9 cellular contexts compared by ENCODE assay signal in the genomic region with DNA sequence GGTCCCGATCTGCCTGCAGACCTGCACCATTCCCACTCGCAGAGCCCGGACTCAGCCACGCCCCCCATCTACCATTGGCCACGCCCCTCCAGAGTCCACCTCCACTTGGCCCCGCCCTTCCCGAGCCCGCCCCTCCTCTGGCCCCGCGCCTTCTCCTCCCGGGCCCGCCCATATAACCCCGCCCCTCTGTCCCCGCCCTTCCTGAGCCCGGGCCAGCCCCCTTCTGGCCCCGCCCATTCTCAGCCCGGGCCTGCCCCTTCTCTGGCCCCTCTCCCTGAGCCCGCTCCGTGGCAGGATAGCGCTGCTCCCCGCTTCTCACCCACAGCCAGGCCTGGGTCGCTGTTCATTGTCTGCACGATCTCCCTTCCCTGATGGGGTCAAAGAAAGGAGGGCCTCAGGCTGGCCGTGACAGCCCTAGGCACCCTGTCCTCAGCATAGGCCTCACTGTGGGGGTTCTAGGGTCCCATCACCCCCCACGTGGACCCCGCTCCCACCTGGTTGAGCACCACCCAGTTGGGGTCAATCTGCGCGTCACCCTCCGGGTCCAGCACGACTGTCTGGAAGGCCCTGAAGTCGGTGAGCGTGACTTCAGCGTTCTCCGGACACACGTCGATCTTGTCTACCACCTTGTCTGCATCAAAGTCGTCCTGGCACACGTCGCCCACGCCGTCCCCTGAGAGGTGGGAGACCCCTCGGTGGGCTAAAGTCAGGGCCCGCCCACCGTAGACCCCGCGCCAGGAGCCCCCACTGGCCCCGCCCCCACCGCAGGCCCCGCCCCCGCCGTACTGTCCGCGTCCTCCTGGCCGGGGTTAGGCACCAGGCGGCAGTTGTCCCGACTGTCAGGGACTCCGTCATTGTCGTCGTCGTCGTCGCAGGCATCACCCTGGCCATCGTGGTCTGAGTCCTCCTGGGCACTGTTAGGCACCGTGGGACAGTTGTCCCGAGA. TPM values are rescaled to one million over a fixed set of nuclear protein-coding genes. Genes with fewer than 3 reads are reported as not detected.
DNase-seq lines count a peak whose midpoint lies in the region; ATAC-seq and TF ChIP-seq lines count a peak whose summit lies in the region.
"Had no signal": no experiment of that assay in that cellular context is flagged by ENCODE, and none has a peak within 500 bp of the region (broad histone marks: within the 10 kb centered on the region; RNA-seq: fewer than 3 reads in every experiment).

No MANE protein-coding gene starts in this region.

- peaks cover 9% of the 10 kb centered on the region for H3K4me1 ChIP-seq in ectodermal cell (ENCODE audit: control insufficient read depth, insufficient read depth, low read length)

- no peak for TF ChIP-seq CTCF in GM13976 (IDR thresholded peaks at IDR 0.05; ENCODE audit: borderline replicate concordance, control extremely low read depth, extremely low read depth, insufficient read depth, missing control alignments)

- in situ Hi-C loops in GM13976 (cut with MboI; ENCODE audit: low sequenced_read_pairs, unreplicated experiment): no loop called here

- POLR2A ChIA-PET in activated CD4-positive, alpha-beta memory T cell treated with anti-CD3 and anti-CD28 coated beads, Interleukin-2, amount 10 ng/mL, durations not matched to agents 7 days and 5 days (lab: Charles Lee): interaction anchor here (0.7 kb wide), 1 partner anchor 76 kb away, joined by 4 read pairs; no protein-coding TSS in a partner anchor

- CTCF ChIA-PET in activated CD4-positive, alpha-beta memory T cell treated with anti-CD3 and anti-CD28 coated beads, Interleukin-2, amount 10 ng/mL, durations not matched to agents 7 days and 5 days (lab: Charles Lee): no interaction called here

- peaks cover 3% of the 10 kb centered on the region for H3K9me3 Mint-ChIP-seq in activated CD4-positive, alpha-beta memory T cell treated with anti-CD3 and anti-CD28 coated beads, Interleukin-2, amount 10 ng/mL, durations not matched to agents 7 days and 5 days
- H3K9me3 Mint-ChIP-seq in naive B cell: peaks cover 0 to 2% (median 0%) of the 10 kb centered on the region in 7 donors

- 13 to 14% methylated on average over 65 of the region's 65 CpGs for WGBS in ectodermal cell, 2 experiments

- peaks cover 3% of the 10 kb centered on the region for H3K36me3 Mint-ChIP-seq in activated CD4-positive, alpha-beta memory T cell treated with anti-CD3 and anti-CD28 coated beads, Interleukin-2, amount 10 ng/mL, durations not matched to agents 7 days and 5 days (ENCODE audit: low read depth)
- peaks cover 0 to 6% of the 10 kb centered on the region in 2 donors for H3K36me3 Mint-ChIP-seq in naive B cell

- no peaks in the 10 kb centered on the region for H3K9me3 ChIP-seq in ectodermal cell (ENCODE audit: control insufficient read depth, low read length)
- H3K9me3 ChIP-seq: SJSA1 had no signal

- peaks cover 24% of the 10 kb centered on the region for H3K4me1 Mint-ChIP-seq in activated CD4-positive, alpha-beta memory T cell treated with anti-CD3 and anti-CD28 coated beads, Interleukin-2, amount 10 ng/mL, durations not matched to agents 7 days and 5 days
- peaks cover 49 to 66% (median 54%) of the 10 kb centered on the region in 3 donors for H3K4me1 Mint-ChIP-seq in naive B cell

- H3K36me3 ChIP-seq in ectodermal cell (ENCODE audit: control insufficient read depth, insufficient read depth, low read length): no peaks in the 10 kb centered on the region
- H3K36me3 ChIP-seq: SJSA1 had no signal

- peak overlapping the region; percentile 13 for H3K4me3 ChIP-seq in ectodermal cell (ENCODE audit: insufficient read depth, low read depth, low read length)
- H3K4me3 ChIP-seq: SJSA1 had no signal

- H3K27me3 ChIP-seq in ectodermal cell (ENCODE audit: control insufficient read depth, insufficient read depth, low read length, poor library complexity, severe bottlenecking): peaks cover 100% of the 10 kb centered on the region

- DNase-seq in GM13976 (ENCODE audit: low spot score) (peak; percentile 97), NCI-H2196 treated with DMSO at 0.1 percent for 48 hours (lab: John Stamatoyannopoulos, UW; ENCODE audit: unreplicated experiment) (peak; percentile 52), naive B cell (peak; percentile 24)
- DNase-seq in activated CD4-positive, alpha-beta memory T cell treated with anti-CD3 and anti-CD28 coated beads, Interleukin-2, amount 10 ng/mL, durations not matched to agents 7 days and 5 days: peak; percentile 71
- peak; percentile 59 for DNase-seq in stimulated activated naive CD4-positive, alpha-beta T cell treated with Interleukin-2 at 50 U/mL for 16 hours (lab: John Stamatoyannopoulos, UW)

- H3K27ac Mint-ChIP-seq in activated CD4-positive, alpha-beta memory T cell treated with anti-CD3 and anti-CD28 coated beads, Interleukin-2, amount 10 ng/mL, durations not matched to agents 7 days and 5 days: no peak overlapping the region
- peak overlapping the region in 1 of 6 donors; percentile 74 for H3K27ac Mint-ChIP-seq in naive B cell

- H3K4me3 Mint-ChIP-seq in activated CD4-positive, alpha-beta memory T cell treated with anti-CD3 and anti-CD28 coated beads, Interleukin-2, amount 10 ng/mL, durations not matched to agents 7 days and 5 days: no peak overlapping the region
- H3K4me3 Mint-ChIP-seq in naive B cell: peak overlapping the region; percentile 8 to 70 (median 60)

- ATAC-seq in naive B cell (ENCODE audit: low read depth in 2 of 2) (peak; percentile 36 to 44), GM18867 (IDR thresholded peaks at IDR 0.05; ENCODE audit: unreplicated experiment) (no peak), GM21723 (IDR thresholded peaks at IDR 0.05; ENCODE audit: unreplicated experiment) (no peak)

- no peak overlapping the region for H3K27ac ChIP-seq in ectodermal cell (ENCODE audit: insufficient read depth, low read depth, low read length, poor library complexity, severe bottlenecking)
- H3K27ac ChIP-seq: SJSA1 had no signal

- peaks cover 43% of the 10 kb centered on the region for H3K27me3 Mint-ChIP-seq in activated CD4-positive, alpha-beta memory T cell treated with anti-CD3 and anti-CD28 coated beads, Interleukin-2, amount 10 ng/mL, durations not matched to agents 7 days and 5 days
- peaks cover 24 to 63% (median 62%) of the 10 kb centered on the region in 3 donors for H3K27me3 Mint-ChIP-seq in naive B cell

RNA-seq across cellular contexts. Expression of gene COMP, which starts 5.7 kb away (rescaled TPM):
- total RNA-seq in activated CD4-positive, alpha-beta memory T cell treated with anti-CD3 and anti-CD28 coated beads, Interleukin-2, amount 10 ng/mL, durations not matched to agents 7 days and 5 days: not detected
- not detected for polyA plus RNA-seq in ectodermal cell (2013, experiment 1 of 4)
- not detected for polyA plus RNA-seq in ectodermal cell (2013, experiment 2 of 4)
- not detected for polyA plus RNA-seq in ectodermal cell (2013, experiment 3 of 4)
- polyA plus RNA-seq in ectodermal cell (2013, experiment 4 of 4): not detected
- under 1 TPM in 1 of 6 donors, not detected in 5; 0.36 TPM for polyA plus RNA-seq in naive B cell (ENCODE audit: low read depth in 6 of 6)
- total RNA-seq: SJSA1 had no signal

RNA-seq across cellular contexts. Expression of gene UPF1, which starts 46.3 kb away (rescaled TPM):
- total RNA-seq in activated CD4-positive, alpha-beta memory T cell treated with anti-CD3 and anti-CD28 coated beads, Interleukin-2, amount 10 ng/mL, durations not matched to agents 7 days and 5 days: 10 to 100 TPM; 74.4 to 74.6 TPM
- polyA plus RNA-seq in ectodermal cell (2013, experiment 1 of 4): 49.8 TPM
- polyA plus RNA-seq in ectodermal cell (2013, experiment 2 of 4): 57.8 TPM
- polyA plus RNA-seq in ectodermal cell (2013, experiment 3 of 4): 38.0 TPM
- polyA plus RNA-seq in ectodermal cell (2013, experiment 4 of 4): 41.5 TPM
- polyA plus RNA-seq in naive B cell (ENCODE audit: low read depth in 6 of 6): 10 to 100 TPM in 3 of 6 donors, 1 to 10 TPM in 3; 2.2 to 21.3 (median 10.0) TPM

Comparison
In these comparisons a context has a peak if more than half of its experiments do, and no peak if none do; other contexts are left out.
1. DNase-seq: peak in every context shown above with its lines; median percentile 97 in GM13976; 71 in activated CD4-positive, alpha-beta memory T cell treated with anti-CD3 and anti-CD28 coated beads, Interleukin-2, amount 10 ng/mL, durations not matched to agents 7 days and 5 days; 59 in stimulated activated naive CD4-positive, alpha-beta T cell treated with Interleukin-2 at 50 U/mL for 16 hours; 52 in NCI-H2196 treated with DMSO at 0.1 percent for 48 hours; 24 in naive B cell.
2. ATAC-seq: peak in naive B cell (2 of 2); none in GM18867 (single experiment) and GM21723 (single experiment).